Comparison of ENCODE assay signal across 8 cellular contexts in the genomic region with DNA sequence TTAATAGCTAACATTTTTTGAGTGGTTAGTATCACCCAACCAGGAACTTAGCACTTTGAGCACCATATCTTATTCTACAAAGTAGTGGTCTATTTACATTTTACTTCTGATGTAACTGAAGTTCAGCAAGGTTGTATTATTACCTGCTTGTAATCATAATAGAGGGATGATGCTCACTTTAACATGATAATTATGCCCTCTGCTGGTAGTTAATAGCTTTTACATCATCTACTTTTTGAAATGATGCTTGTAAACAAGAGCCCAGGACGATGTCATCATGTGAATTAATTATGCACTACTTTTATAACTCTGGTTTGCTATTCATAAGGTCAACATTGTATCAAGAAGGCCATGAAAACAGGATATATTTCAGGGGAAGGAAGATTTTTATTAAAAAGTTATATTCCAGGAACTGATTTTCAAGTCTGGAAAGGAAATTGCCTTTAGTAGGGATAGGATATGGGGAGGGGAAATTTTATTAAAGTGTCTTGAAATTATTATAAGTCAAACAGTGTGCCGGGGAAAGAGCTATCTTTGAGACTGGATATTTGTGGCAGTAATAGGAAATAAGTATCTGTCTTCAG.
DNase-seq lines count a peak whose midpoint lies in the region; ATAC-seq and TF ChIP-seq lines count a peak whose summit lies in the region.

No MANE protein-coding gene starts in this region.

- peak; percentile 33 to 55 for DNase-seq in cardiac muscle cell (ENCODE audit: low read depth in 1 of 2, low spot score in 1 of 2)
- DNase-seq in left ventricle myocardium superior = no peak
- DNase-seq in HFF-Myc (ENCODE audit: extremely low read depth, low read depth) = peak; percentile 4
- DNase-seq in NCI-H1092 (lab: John Stamatoyannopoulos, UW) = peak; percentile 48
- peak; percentile 41 for DNase-seq in SKM-1 treated with dmso at 0.1 percent for 144 hours (lab: John Stamatoyannopoulos, UW; ENCODE audit: unreplicated experiment)
- peak; percentile 11 for DNase-seq in germinal center (ENCODE audit: low spot score)
- no peak for DNase-seq in iPS-NIHi11 (ENCODE audit: low spot score)
- no peak for DNase-seq in activated CD4-positive, alpha-beta T cell treated with anti-CD3 and anti-CD28 coated beads, Interleukin-2, amount 50 U/mL, for 48 hours

- no peak for ATAC-seq in left ventricle myocardium superior

- H3K27ac ChIP-seq in cardiac muscle cell = no peak overlapping the region

- TF ChIP-seq CTCF in cardiac muscle cell (IDR thresholded peaks at IDR 0.05; ENCODE audit: low read depth, low read length) (peak; percentile 51), HFF-Myc (IDR thresholded peaks at IDR 0.05; ENCODE audit: low read depth, low read length, missing control alignments) (no peak)

- no peaks in the 10 kb centered on the region for H3K27me3 ChIP-seq in cardiac muscle cell

- no peaks in the 10 kb centered on the region for H3K9me3 ChIP-seq in cardiac muscle cell (ENCODE audit: low read depth)

- H3K4me1 ChIP-seq in cardiac muscle cell (ENCODE audit: low read depth) = no peaks in the 10 kb centered on the region

- H3K4me3 ChIP-seq in cardiac muscle cell (no peak overlapping the region), HFF-Myc (replicated peaks; ENCODE audit: low read depth, low read length) (no peak overlapping the region)

- intact Hi-C loops in left ventricle myocardium superior (cut with micrococcal nuclease) = no loop called here

- no peaks in the 10 kb centered on the region for H3K36me3 ChIP-seq in cardiac muscle cell

Comparison
In these comparisons a context has a peak if more than half of its experiments do, and no peak if none do; other contexts are left out.
1. DNase-seq: peak in cardiac muscle cell (2 of 2), HFF-Myc (single experiment), NCI-H1092 (single experiment), SKM-1 treated with dmso at 0.1 percent for 144 hours (single experiment) and germinal center (single experiment); none in left ventricle myocardium superior (single experiment), iPS-NIHi11 (single experiment) and activated CD4-positive, alpha-beta T cell treated with anti-CD3 and anti-CD28 coated beads, Interleukin-2, amount 50 U/mL, for 48 hours (0 of 2).